ENCODE assay signal across 8 cellular contexts in the genomic region with DNA sequence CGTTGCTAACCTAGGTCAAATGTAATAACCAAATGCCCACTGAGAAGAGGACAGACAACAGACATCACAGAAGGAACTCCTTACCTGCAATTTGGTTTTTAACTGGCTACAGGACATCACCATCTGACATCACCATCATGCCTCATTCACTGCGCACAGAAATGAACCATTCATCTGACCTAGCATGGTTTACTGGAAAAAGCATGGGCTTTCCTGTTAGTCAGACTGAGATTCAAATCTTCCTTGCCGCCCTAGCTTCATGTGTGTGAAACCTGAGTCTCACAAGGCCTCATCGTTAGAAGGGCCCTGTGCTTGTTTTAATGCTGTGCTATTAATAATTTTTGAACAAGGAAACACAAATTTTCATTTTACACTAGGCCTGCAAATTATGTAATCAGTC. TPM values are rescaled to one million over a fixed set of nuclear protein-coding genes. Genes with fewer than 3 reads are reported as not detected.
DNase-seq lines count a peak whose midpoint lies in the region; ATAC-seq and TF ChIP-seq lines count a peak whose summit lies in the region.

No MANE protein-coding gene starts in this region.

- H3K9me3 ChIP-seq in lower lobe of right lung = no peaks in the 10 kb centered on the region
- H3K9me3 ChIP-seq in colonic mucosa = no peaks in the 10 kb centered on the region

- H3K4me3 ChIP-seq in lower lobe of right lung (no peak overlapping the region), foreskin fibroblast (ENCODE audit: low read depth in 1 of 2, low read length in 2 of 2) (no peak overlapping the region), colonic mucosa (no peak overlapping the region)

- intact Hi-C loops in lower lobe of right lung (cut with DNase I) (no loop called here), colonic mucosa (cut with DNase I) (no loop called here)

- no peak overlapping the region for H3K9ac ChIP-seq in colonic mucosa (ENCODE audit: low read depth in 2 of 2, low read length in 2 of 2)

- peak; percentile 23 to 41 for DNase-seq in activated CD4-positive, alpha-beta T cell treated with anti-CD3 and anti-CD28 coated beads for 4 hours
- no peak for DNase-seq in activated CD4-positive, alpha-beta T cell treated with anti-CD3 and anti-CD28 coated beads for 1 hour
- DNase-seq in activated T-cell treated with anti-CD3 and anti-CD28 coated beads, Interleukin-2, amount 50 U/mL, for 24 hours = no peak
- DNase-seq in lower lobe of right lung = no peak
- DNase-seq in foreskin fibroblast = no peak
- no peak for DNase-seq in colonic mucosa
- no peak for DNase-seq in NOMO-1 (lab: John Stamatoyannopoulos, UW; ENCODE audit: unreplicated experiment in 2 of 2)

- peaks cover 25% of the 10 kb centered on the region for H3K36me3 Mint-ChIP-seq in activated T-cell treated with anti-CD3 and anti-CD28 coated beads, Interleukin-2, amount 50 U/mL, for 24 hours (ENCODE audit: low read depth)

- H3K4me3 Mint-ChIP-seq in activated T-cell treated with anti-CD3 and anti-CD28 coated beads, Interleukin-2, amount 50 U/mL, for 24 hours = peak overlapping the region; percentile 87

- no peaks in the 10 kb centered on the region for H3K9me3 Mint-ChIP-seq in activated T-cell treated with anti-CD3 and anti-CD28 coated beads, Interleukin-2, amount 50 U/mL, for 24 hours

- no peak for TF ChIP-seq CTCF in lower lobe of right lung (IDR thresholded peaks at IDR 0.05)
- no peak for TF ChIP-seq CTCF in foreskin fibroblast (IDR thresholded peaks at IDR 0.05; ENCODE audit: low read depth, low read length)
- TF ChIP-seq CTCF in colonic mucosa (IDR thresholded peaks at IDR 0.05) = no peak

- H3K4me1 ChIP-seq in lower lobe of right lung (peaks cover 19% of the 10 kb centered on the region), colonic mucosa (peaks cover 3% of the 10 kb centered on the region)

- peak overlapping the region; percentile 100 for H3K27ac Mint-ChIP-seq in activated T-cell treated with anti-CD3 and anti-CD28 coated beads, Interleukin-2, amount 50 U/mL, for 24 hours

- H3K36me3 ChIP-seq in lower lobe of right lung = no peaks in the 10 kb centered on the region
- no peaks in the 10 kb centered on the region for H3K36me3 ChIP-seq in colonic mucosa

- H3K27ac ChIP-seq in lower lobe of right lung (peak overlapping the region; percentile 86), temporal lobe (ENCODE audit: low read depth, low read length) (peak overlapping the region; percentile 91), colonic mucosa (no peak overlapping the region)

- peaks cover under 1% of the 10 kb centered on the region for H3K27me3 Mint-ChIP-seq in activated T-cell treated with anti-CD3 and anti-CD28 coated beads, Interleukin-2, amount 50 U/mL, for 24 hours

- H3K4me1 Mint-ChIP-seq in activated T-cell treated with anti-CD3 and anti-CD28 coated beads, Interleukin-2, amount 50 U/mL, for 24 hours (ENCODE audit: low read depth) = peaks cover 62% of the 10 kb centered on the region

- ATAC-seq in lower lobe of right lung = no peak

- H3K27me3 ChIP-seq in lower lobe of right lung (ENCODE audit: low read depth) = no peaks in the 10 kb centered on the region
- no peaks in the 10 kb centered on the region for H3K27me3 ChIP-seq in colonic mucosa

RNA-seq across cellular contexts. Expression of gene HIBCH, which starts 1.1 kb away (rescaled TPM):
- total RNA-seq in lower lobe of right lung (24.3 TPM), temporal lobe (18.9 TPM), colonic mucosa (10 to 100 TPM; 47.2 to 71.1 TPM)

RNA-seq across cellular contexts. Expression of gene INPP1, which starts 22.7 kb away (rescaled TPM):
- total RNA-seq in lower lobe of right lung (23.4 TPM), temporal lobe (16.5 TPM), colonic mucosa (10 to 100 TPM; 35.3 to 39.2 TPM)

Comparison
In these comparisons a context has a peak if more than half of its experiments do, and no peak if none do; other contexts are left out.
1. DNase-seq: peak in activated CD4-positive, alpha-beta T cell treated with anti-CD3 and anti-CD28 coated beads for 4 hours (2 of 2); none in activated CD4-positive, alpha-beta T cell treated with anti-CD3 and anti-CD28 coated beads for 1 hour (single experiment), activated T-cell treated with anti-CD3 and anti-CD28 coated beads, Interleukin-2, amount 50 U/mL, for 24 hours (single experiment), lower lobe of right lung (single experiment), foreskin fibroblast (0 of 2), colonic mucosa (single experiment) and NOMO-1 (0 of 2).